19 cellular contexts compared by ENCODE assay signal in genomic region chr16:50600582-50601283, GRCh38. TPM values are rescaled to one million over a fixed set of nuclear protein-coding genes. Genes with fewer than 3 reads are reported as not detected.
DNase-seq lines count a peak whose midpoint lies in the region; ATAC-seq, FAIRE-seq and TF ChIP-seq lines count a peak whose summit lies in the region.
"Had no signal": no experiment of that assay in that cellular context is flagged by ENCODE, and none has a peak within 500 bp of the region (broad histone marks: within the 10 kb centered on the region; RNA-seq: fewer than 3 reads in every experiment).

No MANE protein-coding gene starts in this region.

- TF ChIP-seq POLR2A in NB4 (IDR thresholded peaks at IDR 0.05; ENCODE audit: extremely low read depth, insufficient read length) (no peak), esophagus squamous epithelium (IDR thresholded peaks at IDR 0.05) (no peak), GM12891 (IDR thresholded peaks at IDR 0.05; ENCODE audit: low read depth, low read length) (no peak)

- H3K27ac ChIP-seq in esophagus squamous epithelium: peak overlapping the region; percentile 37 to 88 (median 82)
- peak overlapping the region; percentile 66 for H3K27ac ChIP-seq in upper lobe of right lung
- H3K27ac ChIP-seq: BLaER1 had no signal

- peak overlapping the region; percentile 41 to 94 (median 84) for H3K27ac Mint-ChIP-seq in nephron
- H3K27ac Mint-ChIP-seq: T-helper 1 cell treated with Interleukin-12 subunit alpha and Interleukin-12 subunit beta and Interleukin-4 antibody, amounts not matched to agents 30 μg/mL and 1 μg/mL, for 36 hours; type B pancreatic cell had no signal

- no peak for FAIRE-seq in GM12891 (lab: Jason Lieb, UNC)
- FAIRE-seq: RCC 7860 had no signal

- H3K4me3 Mint-ChIP-seq in nephron: no peak overlapping the region
- H3K4me3 Mint-ChIP-seq: T-helper 1 cell treated with Interleukin-12 subunit alpha and Interleukin-12 subunit beta and Interleukin-4 antibody, amounts not matched to agents 30 μg/mL and 1 μg/mL, for 36 hours; type B pancreatic cell had no signal

- 67 to 70% methylated on average over 8 to 9 of the region's 15 CpGs for WGBS in esophagus squamous epithelium, 2 donors

- H3K4me1 Mint-ChIP-seq in nephron: peaks cover 78% of the 10 kb centered on the region

- H3K27me3 Mint-ChIP-seq in nephron (ENCODE audit: low read depth): no peaks in the 10 kb centered on the region
- H3K27me3 Mint-ChIP-seq: effector memory CD8-positive, alpha-beta T cell; type B pancreatic cell had no signal

- no peak for TF ChIP-seq CTCF in NB4 (IDR thresholded peaks at IDR 0.05; ENCODE audit: low read depth, low read length)
- TF ChIP-seq CTCF in esophagus squamous epithelium (IDR thresholded peaks at IDR 0.05): no peak
- TF ChIP-seq CTCF in nephron (IDR thresholded peaks at IDR 0.05; ENCODE audit: unreplicated experiment in 3 of 3): no peak
- TF ChIP-seq CTCF in upper lobe of right lung (IDR thresholded peaks at IDR 0.05): no peak

- H3K9me3 ChIP-seq in esophagus squamous epithelium: no peaks in the 10 kb centered on the region
- H3K9me3 ChIP-seq in upper lobe of right lung: no peaks in the 10 kb centered on the region
- H3K9me3 ChIP-seq: BLaER1, breast epithelium had no signal

- DNase-seq in NB4 (ENCODE audit: low read depth): peak; percentile 96
- DNase-seq in esophagus squamous epithelium (lab: John Stamatoyannopoulos, UW): no peak
- DNase-seq in upper lobe of right lung: no peak
- DNase-seq in NOMO-1 treated with dmso at 0.1 percent for 144 hours (lab: John Stamatoyannopoulos, UW; ENCODE audit: unreplicated experiment): no peak
- DNase-seq in activated naive CD4-positive, alpha-beta T cell treated with anti-CD3 and anti-CD28 coated beads, Interleukin-2, amount 50 U/mL, for 16 hours: no peak
- DNase-seq in GM12891 (ENCODE audit: insufficient read length, low spot score): no peak
- DNase-seq: activated CD8-positive, alpha-beta memory T cell treated with anti-CD3 and anti-CD28 coated beads, Interleukin-2, amount 50 U/mL, for 4 hours; effector memory CD8-positive, alpha-beta T cell; foreskin melanocyte; GOT3; NCI-H1048 had no signal

- no peaks in the 10 kb centered on the region for H3K9me3 Mint-ChIP-seq in nephron
- H3K9me3 Mint-ChIP-seq: activated naive CD4-positive, alpha-beta T cell treated with anti-CD3 and anti-CD28 coated beads, Interleukin-2, amount 50 U/mL, for 72 hours; effector memory CD8-positive, alpha-beta T cell; T-helper 1 cell treated with Interleukin-12 subunit alpha and Interleukin-12 subunit beta and Interleukin-4 antibody, amounts not matched to agents 30 μg/mL and 1 μg/mL, for 36 hours; type B pancreatic cell had no signal

- intact Hi-C loops in esophagus squamous epithelium (cut with DNase I): no loop called here
- intact Hi-C loops in upper lobe of right lung (cut with DNase I): no loop called here

- no peaks in the 10 kb centered on the region for H3K36me3 Mint-ChIP-seq in nephron (ENCODE audit: low read depth)
- H3K36me3 Mint-ChIP-seq: activated naive CD4-positive, alpha-beta T cell treated with anti-CD3 and anti-CD28 coated beads, Interleukin-2, amount 50 U/mL, for 72 hours had no signal

- H3K4me3 ChIP-seq in NB4 (ENCODE audit: low read depth, low read length) (no peak overlapping the region), esophagus squamous epithelium (no peak overlapping the region), upper lobe of right lung (no peak overlapping the region)
- H3K4me3 ChIP-seq: BLaER1, breast epithelium had no signal

- H3K27me3 ChIP-seq in esophagus squamous epithelium: no peaks in the 10 kb centered on the region
- H3K27me3 ChIP-seq in upper lobe of right lung: no peaks in the 10 kb centered on the region
- H3K27me3 ChIP-seq: BLaER1, breast epithelium had no signal

- H3K36me3 ChIP-seq in esophagus squamous epithelium (no peaks in the 10 kb centered on the region), upper lobe of right lung (no peaks in the 10 kb centered on the region)
- H3K36me3 ChIP-seq: BLaER1, breast epithelium had no signal

- H3K4me1 ChIP-seq in esophagus squamous epithelium (peaks cover 11 to 86% (median 41%) of the 10 kb centered on the region in 3 donors), upper lobe of right lung (peaks cover 36% of the 10 kb centered on the region)

- ATAC-seq in upper lobe of right lung: no peak
- ATAC-seq: activated CD4-positive, CD25-positive, alpha-beta regulatory T cell treated with anti-CD3 and anti-CD28 coated beads, Interleukin-2, amount 50 U/mL, for 24 hours; activated naive CD4-positive, alpha-beta T cell treated with anti-CD3 and anti-CD28 coated beads, Interleukin-2, amount 50 U/mL, for 72 hours; effector memory CD8-positive, alpha-beta T cell had no signal

TF ChIP-seq in GM12891, 5 proteins besides CTCF, POLR2A, EP300 and RAD21:
- TF ChIP-seq SPI1 (IDR thresholded peaks at IDR 0.05; ENCODE audit: low read depth, low read length) (no peak), POU2F2 (IDR thresholded peaks at IDR 0.05; ENCODE audit: low read depth, low read length) (no peak), PAX5 (IDR thresholded peaks at IDR 0.05; ENCODE audit: insufficient read depth, low read length, severe bottlenecking) (no peak), POLR2AphosphoS5 (IDR thresholded peaks at IDR 0.05; ENCODE audit: low read depth, low read length) (no peak), TAF1 (IDR thresholded peaks at IDR 0.05; ENCODE audit: low read depth, low read length) (no peak)

RNA-seq across cellular contexts. Expression of gene NKD1, which starts 52.5 kb away (rescaled TPM):
- total RNA-seq in esophagus squamous epithelium: 10 to 100 TPM in 1 of 4 donors, 1 to 10 TPM in 3; 1.1 to 10.5 (median 3.1) TPM
- 47.2 TPM for total RNA-seq in upper lobe of right lung
- 0.04 TPM for polyA plus RNA-seq in GM12891 (2012; ENCODE audit: low read depth, missing spikeins)
